In genomic region chr7:27190284-27190748, GRCh38 we compare ENCODE assay signal across 20 cellular contexts. TPM values are rescaled to one million over a fixed set of nuclear protein-coding genes. Genes with fewer than 3 reads are reported as not detected.
DNase-seq lines count a peak whose midpoint lies in the region; ATAC-seq lines count a peak whose summit lies in the region.
"Had no signal": no experiment of that assay in that cellular context is flagged by ENCODE, and none has a peak within 500 bp of the region (broad histone marks: within the 10 kb centered on the region; RNA-seq: fewer than 3 reads in every experiment).

No MANE protein-coding gene starts in this region.

- no peak overlapping the region for H3K9ac ChIP-seq in iPS-15b (ENCODE audit: low read depth, low read length)
- no peak overlapping the region for H3K9ac ChIP-seq in skeletal muscle satellite cell (ENCODE audit: low read depth, low read length)

- H3K4me2 ChIP-seq in skeletal muscle satellite cell (ENCODE audit: low read length), result peak overlapping the region; percentile 98

- H3K27me3 Mint-ChIP-seq in IgD-negative memory B cell, result peaks cover 79% of the 10 kb centered on the region

- DNase-seq in EH (ENCODE audit: low read depth) (peak; percentile 36), SIG-M5 (lab: John Stamatoyannopoulos, UW) (no peak), NCI-H510A treated with DMSO at 0.1 percent for 48 hours (lab: John Stamatoyannopoulos, UW) (no peak), dedifferentiated amniotic fluid mesenchymal stem cell (ENCODE audit: extremely low spot score) (no peak)
- DNase-seq: activated CD4-positive, alpha-beta T cell treated with anti-CD3 and anti-CD28 coated beads for 48 hours; AML-193; Calu3; foreskin melanocyte; left ventricle myocardium superior; NCI-H146; NCI-H226 had no signal

- H3K4me1 ChIP-seq in iPS-15b (ENCODE audit: control insufficient read depth, insufficient read depth, low read length), result peaks cover 8% of the 10 kb centered on the region
- H3K4me1 ChIP-seq in skeletal muscle satellite cell (ENCODE audit: control insufficient read depth, insufficient read depth, low read length), result peaks cover 82% of the 10 kb centered on the region
- H3K4me1 ChIP-seq: SJCRH30 had no signal

- H3K9me3 ChIP-seq in iPS-15b (ENCODE audit: control insufficient read depth, insufficient read depth, low read length) (no peaks in the 10 kb centered on the region), skeletal muscle satellite cell (replicated peaks; ENCODE audit: low read length) (no peaks in the 10 kb centered on the region)
- H3K9me3 ChIP-seq: SJCRH30 had no signal

- H3K36me3 ChIP-seq in iPS-15b (ENCODE audit: control insufficient read depth, insufficient read depth, low read length), result no peaks in the 10 kb centered on the region
- H3K36me3 ChIP-seq in skeletal muscle satellite cell (ENCODE audit: insufficient read depth, low read length), result no peaks in the 10 kb centered on the region
- H3K36me3 ChIP-seq: SJCRH30 had no signal

- peaks cover 0 to 2% (median 0%) of the 10 kb centered on the region in 3 donors for H3K9me3 Mint-ChIP-seq in IgD-negative memory B cell
- H3K9me3 Mint-ChIP-seq: activated T-helper 1 cell treated with anti-CD3 and anti-CD28 coated beads, Interleukin-12 subunit alpha, Interleukin-12 subunit beta, Interleukin-2, Interleukin-4 antibody, amounts not matched to agents 30 ng/mL and 10 ng/mL and 1 ng/mL, durations not matched to agents 14 hours and 24 hours and 36 hours had no signal

- H3K4me3 ChIP-seq in iPS-15b (ENCODE audit: low read depth, low read length) (peak overlapping the region; percentile 26), skeletal muscle satellite cell (ENCODE audit: low read length) (no peak overlapping the region)
- H3K4me3 ChIP-seq: SJCRH30 had no signal

- ATAC-seq in HG02973 (IDR thresholded peaks at IDR 0.05; ENCODE audit: unreplicated experiment), result no peak
- ATAC-seq: left ventricle myocardium superior; naive thymus-derived CD4-positive, alpha-beta T cell had no signal

- H3K4me1 Mint-ChIP-seq in IgD-negative memory B cell, result peaks cover 11 to 21% (median 13%) of the 10 kb centered on the region in 3 donors

- H3K27me3 ChIP-seq in iPS-15b (ENCODE audit: control insufficient read depth, insufficient read depth, low read length) (peaks cover 100% of the 10 kb centered on the region), skeletal muscle satellite cell (ENCODE audit: control insufficient read depth, insufficient read depth, low read length) (no peaks in the 10 kb centered on the region)
- H3K27me3 ChIP-seq: SJCRH30 had no signal

- H3K4me3 Mint-ChIP-seq in IgD-negative memory B cell, result peak overlapping the region in 2 of 4 donors; percentile 50 to 91
- H3K4me3 Mint-ChIP-seq: activated T-helper 1 cell treated with anti-CD3 and anti-CD28 coated beads, Interleukin-12 subunit alpha, Interleukin-12 subunit beta, Interleukin-2, Interleukin-4 antibody, amounts not matched to agents 30 ng/mL and 10 ng/mL and 1 ng/mL, durations not matched to agents 14 hours and 24 hours and 36 hours had no signal

- H3K36me3 Mint-ChIP-seq in IgD-negative memory B cell, result no peaks in the 10 kb centered on the region

- peak overlapping the region in 2 of 3 donors; percentile 8 to 97 for H3K27ac Mint-ChIP-seq in IgD-negative memory B cell

RNA-seq across cellular contexts. Expression of gene HOXA11, which starts 5.3 kb away (rescaled TPM):
- not detected for polyA plus RNA-seq in IgD-negative memory B cell
- 3.3 and 3.8 TPM in 2 replicates for total RNA-seq in skeletal muscle satellite cell (2012; rRNA removed)
- total RNA-seq: activated T-helper 1 cell treated with anti-CD3 and anti-CD28 coated beads, Interleukin-12 subunit alpha, Interleukin-12 subunit beta, Interleukin-2, Interleukin-4 antibody, amounts not matched to agents 30 ng/mL and 10 ng/mL and 1 ng/mL, durations not matched to agents 14 hours and 24 hours and 36 hours; cerebellum; left ventricle myocardium superior; naive thymus-derived CD4-positive, alpha-beta T cell; pulmonary artery endothelial cell had no signal
- polyA plus RNA-seq: naive thymus-derived CD4-positive, alpha-beta T cell had no signal

RNA-seq across cellular contexts. Expression of gene HOXA13, which starts 9.6 kb away (rescaled TPM):
- polyA plus RNA-seq in IgD-negative memory B cell, result not detected
- total RNA-seq in skeletal muscle satellite cell (2012; rRNA removed), result 0.22 TPM in 1 of 2 replicates, not detected in the other
- total RNA-seq: activated T-helper 1 cell treated with anti-CD3 and anti-CD28 coated beads, Interleukin-12 subunit alpha, Interleukin-12 subunit beta, Interleukin-2, Interleukin-4 antibody, amounts not matched to agents 30 ng/mL and 10 ng/mL and 1 ng/mL, durations not matched to agents 14 hours and 24 hours and 36 hours; cerebellum; left ventricle myocardium superior; naive thymus-derived CD4-positive, alpha-beta T cell; pulmonary artery endothelial cell had no signal
- polyA plus RNA-seq: naive thymus-derived CD4-positive, alpha-beta T cell had no signal

RNA-seq across cellular contexts. Expression of gene HOXA10, which starts 16.2 kb away (rescaled TPM):
- polyA plus RNA-seq in IgD-negative memory B cell, result 0.70 TPM
- 8.5 and 9.4 TPM in 2 replicates for total RNA-seq in skeletal muscle satellite cell (2012; rRNA removed)
- total RNA-seq: activated T-helper 1 cell treated with anti-CD3 and anti-CD28 coated beads, Interleukin-12 subunit alpha, Interleukin-12 subunit beta, Interleukin-2, Interleukin-4 antibody, amounts not matched to agents 30 ng/mL and 10 ng/mL and 1 ng/mL, durations not matched to agents 14 hours and 24 hours and 36 hours; cerebellum; left ventricle myocardium superior had no signal
- polyA plus RNA-seq: naive thymus-derived CD4-positive, alpha-beta T cell had no signal

RNA-seq across cellular contexts. Expression of gene HOXA9, which starts 25.0 kb away (rescaled TPM):
- polyA plus RNA-seq in IgD-negative memory B cell, result 0.20 TPM
- total RNA-seq in skeletal muscle satellite cell (2012; rRNA removed), result 14.6 and 20.3 TPM in 2 replicates
- total RNA-seq: activated T-helper 1 cell treated with anti-CD3 and anti-CD28 coated beads, Interleukin-12 subunit alpha, Interleukin-12 subunit beta, Interleukin-2, Interleukin-4 antibody, amounts not matched to agents 30 ng/mL and 10 ng/mL and 1 ng/mL, durations not matched to agents 14 hours and 24 hours and 36 hours; cerebellum; left ventricle myocardium superior had no signal
- polyA plus RNA-seq: naive thymus-derived CD4-positive, alpha-beta T cell had no signal

RNA-seq across cellular contexts. Expression of gene HOXA7, which starts 33.8 kb away (rescaled TPM):
- polyA plus RNA-seq in IgD-negative memory B cell, result 1.0 TPM
- 2.0 and 2.8 TPM in 2 replicates for total RNA-seq in skeletal muscle satellite cell (2012; rRNA removed)
- total RNA-seq: activated T-helper 1 cell treated with anti-CD3 and anti-CD28 coated beads, Interleukin-12 subunit alpha, Interleukin-12 subunit beta, Interleukin-2, Interleukin-4 antibody, amounts not matched to agents 30 ng/mL and 10 ng/mL and 1 ng/mL, durations not matched to agents 14 hours and 24 hours and 36 hours; Calu3; cerebellum; left ventricle myocardium superior; naive thymus-derived CD4-positive, alpha-beta T cell had no signal
- polyA plus RNA-seq: naive thymus-derived CD4-positive, alpha-beta T cell had no signal
